ENCODE assay signal across 1 cellular context in the genomic region with DNA sequence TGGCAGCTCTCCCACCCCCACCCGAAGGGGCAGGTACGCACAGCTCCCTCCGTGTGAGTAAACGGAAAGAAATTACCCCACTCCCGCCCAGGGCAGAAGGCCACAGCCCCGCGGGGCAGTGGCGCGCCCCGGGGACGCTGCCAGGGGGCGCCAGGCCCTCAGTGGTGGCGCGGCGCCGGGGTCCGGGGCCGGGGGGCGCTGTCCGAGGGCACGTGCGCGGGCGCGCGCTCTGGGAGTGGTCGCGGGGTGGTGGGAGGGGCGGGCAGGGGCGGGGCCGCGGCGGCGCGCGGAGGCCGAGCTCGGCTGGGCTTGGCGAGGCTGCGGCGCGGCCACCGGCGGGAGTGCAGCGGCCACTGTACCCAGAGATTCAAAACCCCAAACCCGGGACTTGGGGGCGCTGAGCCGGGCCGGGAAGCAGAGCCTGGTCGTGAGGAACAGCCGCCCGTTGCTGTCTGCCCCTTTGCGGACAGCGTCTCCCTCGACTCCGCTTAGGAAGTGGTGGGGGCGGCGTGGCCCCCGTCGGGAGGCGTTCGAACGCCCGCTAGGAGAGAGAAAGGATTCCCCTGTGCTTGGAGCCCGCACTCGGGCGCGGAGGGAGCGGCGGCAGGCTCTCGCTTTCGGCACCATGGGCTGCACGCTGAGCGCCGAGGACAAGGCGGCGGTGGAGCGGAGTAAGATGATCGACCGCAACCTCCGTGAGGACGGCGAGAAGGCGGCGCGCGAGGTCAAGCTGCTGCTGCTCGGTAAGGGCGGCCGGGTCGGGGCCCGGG.
TF ChIP-seq lines count a peak whose summit lies in the region.

A gene (plus strand): TSS at position 296 of the 770 bp plus-strand sequence. CDS start 330 bp downstream, at position 626.

TF ChIP-seq in WTC11, 78 proteins besides CTCF, POLR2A, EP300 and RAD21 (continued from another document and continues in another):
- no peak for TF ChIP-seq GRHL2 (CRISPR knock-in tag; IDR thresholded peaks at IDR 0.05; ENCODE audit: insufficient replicate concordance, severe bottlenecking)
- TF ChIP-seq FOXK1 (CRISPR knock-in tag; IDR thresholded peaks at IDR 0.05) = no peak
- TF ChIP-seq, protein P1, sequence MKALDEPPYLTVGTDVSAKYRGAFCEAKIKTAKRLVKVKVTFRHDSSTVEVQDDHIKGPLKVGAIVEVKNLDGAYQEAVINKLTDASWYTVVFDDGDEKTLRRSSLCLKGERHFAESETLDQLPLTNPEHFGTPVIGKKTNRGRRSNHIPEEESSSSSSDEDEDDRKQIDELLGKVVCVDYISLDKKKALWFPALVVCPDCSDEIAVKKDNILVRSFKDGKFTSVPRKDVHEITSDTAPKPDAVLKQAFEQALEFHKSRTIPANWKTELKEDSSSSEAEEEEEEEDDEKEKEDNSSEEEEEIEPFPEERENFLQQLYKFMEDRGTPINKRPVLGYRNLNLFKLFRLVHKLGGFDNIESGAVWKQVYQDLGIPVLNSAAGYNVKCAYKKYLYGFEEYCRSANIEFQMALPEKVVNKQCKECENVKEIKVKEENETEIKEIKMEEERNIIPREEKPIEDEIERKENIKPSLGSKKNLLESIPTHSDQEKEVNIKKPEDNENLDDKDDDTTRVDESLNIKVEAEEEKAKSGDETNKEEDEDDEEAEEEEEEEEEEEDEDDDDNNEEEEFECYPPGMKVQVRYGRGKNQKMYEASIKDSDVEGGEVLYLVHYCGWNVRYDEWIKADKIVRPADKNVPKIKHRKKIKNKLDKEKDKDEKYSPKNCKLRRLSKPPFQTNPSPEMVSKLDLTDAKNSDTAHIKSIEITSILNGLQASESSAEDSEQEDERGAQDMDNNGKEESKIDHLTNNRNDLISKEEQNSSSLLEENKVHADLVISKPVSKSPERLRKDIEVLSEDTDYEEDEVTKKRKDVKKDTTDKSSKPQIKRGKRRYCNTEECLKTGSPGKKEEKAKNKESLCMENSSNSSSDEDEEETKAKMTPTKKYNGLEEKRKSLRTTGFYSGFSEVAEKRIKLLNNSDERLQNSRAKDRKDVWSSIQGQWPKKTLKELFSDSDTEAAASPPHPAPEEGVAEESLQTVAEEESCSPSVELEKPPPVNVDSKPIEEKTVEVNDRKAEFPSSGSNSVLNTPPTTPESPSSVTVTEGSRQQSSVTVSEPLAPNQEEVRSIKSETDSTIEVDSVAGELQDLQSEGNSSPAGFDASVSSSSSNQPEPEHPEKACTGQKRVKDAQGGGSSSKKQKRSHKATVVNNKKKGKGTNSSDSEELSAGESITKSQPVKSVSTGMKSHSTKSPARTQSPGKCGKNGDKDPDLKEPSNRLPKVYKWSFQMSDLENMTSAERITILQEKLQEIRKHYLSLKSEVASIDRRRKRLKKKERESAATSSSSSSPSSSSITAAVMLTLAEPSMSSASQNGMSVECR (CRISPR knock-in tag; IDR thresholded peaks at IDR 0.05; ENCODE audit: borderline replicate concordance) = peak; percentile 57; the same call in 1 of the 2 replicates
- TF ChIP-seq ZNF416 (CRISPR knock-in tag; IDR thresholded peaks at IDR 0.05) = no peak
- TF ChIP-seq, protein P2, sequence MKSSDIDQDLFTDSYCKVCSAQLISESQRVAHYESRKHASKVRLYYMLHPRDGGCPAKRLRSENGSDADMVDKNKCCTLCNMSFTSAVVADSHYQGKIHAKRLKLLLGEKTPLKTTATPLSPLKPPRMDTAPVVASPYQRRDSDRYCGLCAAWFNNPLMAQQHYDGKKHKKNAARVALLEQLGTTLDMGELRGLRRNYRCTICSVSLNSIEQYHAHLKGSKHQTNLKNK (CRISPR knock-in tag; IDR thresholded peaks at IDR 0.05) = no peak
- no peak for TF ChIP-seq SOX15 (CRISPR knock-in tag; IDR thresholded peaks at IDR 0.05)
- no peak for TF ChIP-seq EMX1 (CRISPR knock-in tag; IDR thresholded peaks at IDR 0.05)
- TF ChIP-seq, protein P3, sequence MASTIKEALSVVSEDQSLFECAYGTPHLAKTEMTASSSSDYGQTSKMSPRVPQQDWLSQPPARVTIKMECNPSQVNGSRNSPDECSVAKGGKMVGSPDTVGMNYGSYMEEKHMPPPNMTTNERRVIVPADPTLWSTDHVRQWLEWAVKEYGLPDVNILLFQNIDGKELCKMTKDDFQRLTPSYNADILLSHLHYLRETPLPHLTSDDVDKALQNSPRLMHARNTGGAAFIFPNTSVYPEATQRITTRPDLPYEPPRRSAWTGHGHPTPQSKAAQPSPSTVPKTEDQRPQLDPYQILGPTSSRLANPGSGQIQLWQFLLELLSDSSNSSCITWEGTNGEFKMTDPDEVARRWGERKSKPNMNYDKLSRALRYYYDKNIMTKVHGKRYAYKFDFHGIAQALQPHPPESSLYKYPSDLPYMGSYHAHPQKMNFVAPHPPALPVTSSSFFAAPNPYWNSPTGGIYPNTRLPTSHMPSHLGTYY (CRISPR knock-in tag; IDR thresholded peaks at IDR 0.05) = no peak
- TF ChIP-seq, protein P4, sequence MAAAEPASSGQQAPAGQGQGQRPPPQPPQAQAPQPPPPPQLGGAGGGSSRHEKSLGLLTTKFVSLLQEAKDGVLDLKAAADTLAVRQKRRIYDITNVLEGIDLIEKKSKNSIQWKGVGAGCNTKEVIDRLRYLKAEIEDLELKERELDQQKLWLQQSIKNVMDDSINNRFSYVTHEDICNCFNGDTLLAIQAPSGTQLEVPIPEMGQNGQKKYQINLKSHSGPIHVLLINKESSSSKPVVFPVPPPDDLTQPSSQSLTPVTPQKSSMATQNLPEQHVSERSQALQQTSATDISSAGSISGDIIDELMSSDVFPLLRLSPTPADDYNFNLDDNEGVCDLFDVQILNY (CRISPR knock-in tag; IDR thresholded peaks at IDR 0.05) = 0 out of 2 replicates have a peak, but pooled peaks have one; percentile 39
- 0 out of 2 replicates have a peak, but pooled peaks have one; percentile 15 for TF ChIP-seq CREM (CRISPR knock-in tag; IDR thresholded peaks at IDR 0.05)
- TF ChIP-seq ZNF232 (CRISPR knock-in tag; IDR thresholded peaks at IDR 0.05) = no peak
- TF ChIP-seq, protein P5, sequence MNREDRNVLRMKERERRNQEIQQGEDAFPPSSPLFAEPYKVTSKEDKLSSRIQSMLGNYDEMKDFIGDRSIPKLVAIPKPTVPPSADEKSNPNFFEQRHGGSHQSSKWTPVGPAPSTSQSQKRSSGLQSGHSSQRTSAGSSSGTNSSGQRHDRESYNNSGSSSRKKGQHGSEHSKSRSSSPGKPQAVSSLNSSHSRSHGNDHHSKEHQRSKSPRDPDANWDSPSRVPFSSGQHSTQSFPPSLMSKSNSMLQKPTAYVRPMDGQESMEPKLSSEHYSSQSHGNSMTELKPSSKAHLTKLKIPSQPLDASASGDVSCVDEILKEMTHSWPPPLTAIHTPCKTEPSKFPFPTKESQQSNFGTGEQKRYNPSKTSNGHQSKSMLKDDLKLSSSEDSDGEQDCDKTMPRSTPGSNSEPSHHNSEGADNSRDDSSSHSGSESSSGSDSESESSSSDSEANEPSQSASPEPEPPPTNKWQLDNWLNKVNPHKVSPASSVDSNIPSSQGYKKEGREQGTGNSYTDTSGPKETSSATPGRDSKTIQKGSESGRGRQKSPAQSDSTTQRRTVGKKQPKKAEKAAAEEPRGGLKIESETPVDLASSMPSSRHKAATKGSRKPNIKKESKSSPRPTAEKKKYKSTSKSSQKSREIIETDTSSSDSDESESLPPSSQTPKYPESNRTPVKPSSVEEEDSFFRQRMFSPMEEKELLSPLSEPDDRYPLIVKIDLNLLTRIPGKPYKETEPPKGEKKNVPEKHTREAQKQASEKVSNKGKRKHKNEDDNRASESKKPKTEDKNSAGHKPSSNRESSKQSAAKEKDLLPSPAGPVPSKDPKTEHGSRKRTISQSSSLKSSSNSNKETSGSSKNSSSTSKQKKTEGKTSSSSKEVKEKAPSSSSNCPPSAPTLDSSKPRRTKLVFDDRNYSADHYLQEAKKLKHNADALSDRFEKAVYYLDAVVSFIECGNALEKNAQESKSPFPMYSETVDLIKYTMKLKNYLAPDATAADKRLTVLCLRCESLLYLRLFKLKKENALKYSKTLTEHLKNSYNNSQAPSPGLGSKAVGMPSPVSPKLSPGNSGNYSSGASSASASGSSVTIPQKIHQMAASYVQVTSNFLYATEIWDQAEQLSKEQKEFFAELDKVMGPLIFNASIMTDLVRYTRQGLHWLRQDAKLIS (CRISPR knock-in tag; IDR thresholded peaks at IDR 0.05; ENCODE audit: borderline replicate concordance) = no peak
- TF ChIP-seq, protein P6, sequence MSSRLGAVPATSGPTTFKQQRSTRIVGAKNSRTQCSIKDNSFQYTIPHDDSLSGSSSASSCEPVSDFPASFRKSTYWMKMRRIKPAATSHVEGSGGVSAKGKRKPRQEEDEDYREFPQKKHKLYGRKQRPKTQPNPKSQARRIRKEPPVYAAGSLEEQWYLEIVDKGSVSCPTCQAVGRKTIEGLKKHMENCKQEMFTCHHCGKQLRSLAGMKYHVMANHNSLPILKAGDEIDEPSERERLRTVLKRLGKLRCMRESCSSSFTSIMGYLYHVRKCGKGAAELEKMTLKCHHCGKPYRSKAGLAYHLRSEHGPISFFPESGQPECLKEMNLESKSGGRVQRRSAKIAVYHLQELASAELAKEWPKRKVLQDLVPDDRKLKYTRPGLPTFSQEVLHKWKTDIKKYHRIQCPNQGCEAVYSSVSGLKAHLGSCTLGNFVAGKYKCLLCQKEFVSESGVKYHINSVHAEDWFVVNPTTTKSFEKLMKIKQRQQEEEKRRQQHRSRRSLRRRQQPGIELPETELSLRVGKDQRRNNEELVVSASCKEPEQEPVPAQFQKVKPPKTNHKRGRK (CRISPR knock-in tag; IDR thresholded peaks at IDR 0.05; ENCODE audit: borderline replicate concordance) = no peak
- TF ChIP-seq, protein P7, sequence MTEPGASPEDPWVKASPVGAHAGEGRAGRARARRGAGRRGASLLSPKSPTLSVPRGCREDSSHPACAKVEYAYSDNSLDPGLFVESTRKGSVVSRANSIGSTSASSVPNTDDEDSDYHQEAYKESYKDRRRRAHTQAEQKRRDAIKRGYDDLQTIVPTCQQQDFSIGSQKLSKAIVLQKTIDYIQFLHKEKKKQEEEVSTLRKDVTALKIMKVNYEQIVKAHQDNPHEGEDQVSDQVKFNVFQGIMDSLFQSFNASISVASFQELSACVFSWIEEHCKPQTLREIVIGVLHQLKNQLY (CRISPR knock-in tag; IDR thresholded peaks at IDR 0.05) = no peak
- no peak for TF ChIP-seq JUN (CRISPR knock-in tag; IDR thresholded peaks at IDR 0.05)
- TF ChIP-seq, protein P8, sequence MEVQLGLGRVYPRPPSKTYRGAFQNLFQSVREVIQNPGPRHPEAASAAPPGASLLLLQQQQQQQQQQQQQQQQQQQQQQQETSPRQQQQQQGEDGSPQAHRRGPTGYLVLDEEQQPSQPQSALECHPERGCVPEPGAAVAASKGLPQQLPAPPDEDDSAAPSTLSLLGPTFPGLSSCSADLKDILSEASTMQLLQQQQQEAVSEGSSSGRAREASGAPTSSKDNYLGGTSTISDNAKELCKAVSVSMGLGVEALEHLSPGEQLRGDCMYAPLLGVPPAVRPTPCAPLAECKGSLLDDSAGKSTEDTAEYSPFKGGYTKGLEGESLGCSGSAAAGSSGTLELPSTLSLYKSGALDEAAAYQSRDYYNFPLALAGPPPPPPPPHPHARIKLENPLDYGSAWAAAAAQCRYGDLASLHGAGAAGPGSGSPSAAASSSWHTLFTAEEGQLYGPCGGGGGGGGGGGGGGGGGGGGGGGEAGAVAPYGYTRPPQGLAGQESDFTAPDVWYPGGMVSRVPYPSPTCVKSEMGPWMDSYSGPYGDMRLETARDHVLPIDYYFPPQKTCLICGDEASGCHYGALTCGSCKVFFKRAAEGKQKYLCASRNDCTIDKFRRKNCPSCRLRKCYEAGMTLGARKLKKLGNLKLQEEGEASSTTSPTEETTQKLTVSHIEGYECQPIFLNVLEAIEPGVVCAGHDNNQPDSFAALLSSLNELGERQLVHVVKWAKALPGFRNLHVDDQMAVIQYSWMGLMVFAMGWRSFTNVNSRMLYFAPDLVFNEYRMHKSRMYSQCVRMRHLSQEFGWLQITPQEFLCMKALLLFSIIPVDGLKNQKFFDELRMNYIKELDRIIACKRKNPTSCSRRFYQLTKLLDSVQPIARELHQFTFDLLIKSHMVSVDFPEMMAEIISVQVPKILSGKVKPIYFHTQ (CRISPR knock-in tag; IDR thresholded peaks at IDR 0.05) = no peak
- 0 out of 2 replicates have a peak, but pooled peaks have one; percentile 44 for TF ChIP-seq TP53 (CRISPR knock-in tag; IDR thresholded peaks at IDR 0.05)
- TF ChIP-seq GABPB1 (CRISPR knock-in tag; IDR thresholded peaks at IDR 0.05) = no peak
- TF ChIP-seq FOXJ3 (CRISPR knock-in tag; IDR thresholded peaks at IDR 0.05; ENCODE audit: borderline replicate concordance) = no peak
- TF ChIP-seq, protein P9, sequence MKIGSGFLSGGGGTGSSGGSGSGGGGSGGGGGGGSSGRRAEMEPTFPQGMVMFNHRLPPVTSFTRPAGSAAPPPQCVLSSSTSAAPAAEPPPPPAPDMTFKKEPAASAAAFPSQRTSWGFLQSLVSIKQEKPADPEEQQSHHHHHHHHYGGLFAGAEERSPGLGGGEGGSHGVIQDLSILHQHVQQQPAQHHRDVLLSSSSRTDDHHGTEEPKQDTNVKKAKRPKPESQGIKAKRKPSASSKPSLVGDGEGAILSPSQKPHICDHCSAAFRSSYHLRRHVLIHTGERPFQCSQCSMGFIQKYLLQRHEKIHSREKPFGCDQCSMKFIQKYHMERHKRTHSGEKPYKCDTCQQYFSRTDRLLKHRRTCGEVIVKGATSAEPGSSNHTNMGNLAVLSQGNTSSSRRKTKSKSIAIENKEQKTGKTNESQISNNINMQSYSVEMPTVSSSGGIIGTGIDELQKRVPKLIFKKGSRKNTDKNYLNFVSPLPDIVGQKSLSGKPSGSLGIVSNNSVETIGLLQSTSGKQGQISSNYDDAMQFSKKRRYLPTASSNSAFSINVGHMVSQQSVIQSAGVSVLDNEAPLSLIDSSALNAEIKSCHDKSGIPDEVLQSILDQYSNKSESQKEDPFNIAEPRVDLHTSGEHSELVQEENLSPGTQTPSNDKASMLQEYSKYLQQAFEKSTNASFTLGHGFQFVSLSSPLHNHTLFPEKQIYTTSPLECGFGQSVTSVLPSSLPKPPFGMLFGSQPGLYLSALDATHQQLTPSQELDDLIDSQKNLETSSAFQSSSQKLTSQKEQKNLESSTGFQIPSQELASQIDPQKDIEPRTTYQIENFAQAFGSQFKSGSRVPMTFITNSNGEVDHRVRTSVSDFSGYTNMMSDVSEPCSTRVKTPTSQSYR (CRISPR knock-in tag; IDR thresholded peaks at IDR 0.05) = no peak
- TF ChIP-seq ZNF138 (CRISPR knock-in tag; conservative IDR thresholded peaks at IDR 0.05) = no peak
- no peak for TF ChIP-seq ESRRA (CRISPR knock-in tag; IDR thresholded peaks at IDR 0.05; ENCODE audit: borderline replicate concordance)
- no peak for TF ChIP-seq SMAD3 (CRISPR knock-in tag; IDR thresholded peaks at IDR 0.05; ENCODE audit: borderline replicate concordance)
- TF ChIP-seq NFYB (CRISPR knock-in tag; conservative IDR thresholded peaks at IDR 0.05; ENCODE audit: low read depth) = 0 out of 2 replicates have a peak, but pooled peaks have one; percentile 5
- TF ChIP-seq, protein P10, sequence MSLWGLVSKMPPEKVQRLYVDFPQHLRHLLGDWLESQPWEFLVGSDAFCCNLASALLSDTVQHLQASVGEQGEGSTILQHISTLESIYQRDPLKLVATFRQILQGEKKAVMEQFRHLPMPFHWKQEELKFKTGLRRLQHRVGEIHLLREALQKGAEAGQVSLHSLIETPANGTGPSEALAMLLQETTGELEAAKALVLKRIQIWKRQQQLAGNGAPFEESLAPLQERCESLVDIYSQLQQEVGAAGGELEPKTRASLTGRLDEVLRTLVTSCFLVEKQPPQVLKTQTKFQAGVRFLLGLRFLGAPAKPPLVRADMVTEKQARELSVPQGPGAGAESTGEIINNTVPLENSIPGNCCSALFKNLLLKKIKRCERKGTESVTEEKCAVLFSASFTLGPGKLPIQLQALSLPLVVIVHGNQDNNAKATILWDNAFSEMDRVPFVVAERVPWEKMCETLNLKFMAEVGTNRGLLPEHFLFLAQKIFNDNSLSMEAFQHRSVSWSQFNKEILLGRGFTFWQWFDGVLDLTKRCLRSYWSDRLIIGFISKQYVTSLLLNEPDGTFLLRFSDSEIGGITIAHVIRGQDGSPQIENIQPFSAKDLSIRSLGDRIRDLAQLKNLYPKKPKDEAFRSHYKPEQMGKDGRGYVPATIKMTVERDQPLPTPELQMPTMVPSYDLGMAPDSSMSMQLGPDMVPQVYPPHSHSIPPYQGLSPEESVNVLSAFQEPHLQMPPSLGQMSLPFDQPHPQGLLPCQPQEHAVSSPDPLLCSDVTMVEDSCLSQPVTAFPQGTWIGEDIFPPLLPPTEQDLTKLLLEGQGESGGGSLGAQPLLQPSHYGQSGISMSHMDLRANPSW (CRISPR knock-in tag; conservative IDR thresholded peaks at IDR 0.05; ENCODE audit: low read depth) = peak; percentile 17; the same call in 1 of the 2 replicates
- no peak for TF ChIP-seq TEAD4 (CRISPR knock-in tag; IDR thresholded peaks at IDR 0.05)
